ENCODE assay signal across 31 cellular contexts in the genomic region with DNA sequence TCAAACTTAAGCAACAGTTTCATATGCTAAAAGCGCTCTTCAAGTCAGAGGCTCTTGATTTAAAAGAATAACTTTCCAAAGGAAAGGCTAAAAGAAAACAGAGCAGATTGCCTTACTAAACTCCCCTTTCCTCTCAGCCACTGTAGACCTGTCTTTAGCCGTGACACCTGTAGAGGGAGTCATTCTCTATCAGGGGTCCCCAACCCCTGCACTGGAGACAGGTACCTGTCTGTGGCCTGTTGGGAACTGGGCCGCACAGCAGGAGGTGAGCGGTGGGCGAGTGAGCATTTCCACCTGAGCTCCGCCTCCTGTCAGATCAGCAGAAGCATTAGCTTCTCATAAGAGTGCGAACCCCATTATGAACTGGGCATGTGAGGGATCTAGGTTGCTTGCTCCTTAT. TPM values are rescaled to one million over a fixed set of nuclear protein-coding genes. Genes with fewer than 3 reads are reported as not detected.
DNase-seq lines count a peak whose midpoint lies in the region; ATAC-seq, FAIRE-seq and TF ChIP-seq lines count a peak whose summit lies in the region.
"Had no signal": no experiment of that assay in that cellular context is flagged by ENCODE, and none has a peak within 500 bp of the region (broad histone marks: within the 10 kb centered on the region; RNA-seq: fewer than 3 reads in every experiment).

No MANE protein-coding gene starts in this region.

- no peak overlapping the region for H3K23ac ChIP-seq in IMR-90 (ENCODE audit: low read depth, low read length)
- no peak overlapping the region for H3K23ac ChIP-seq in mesenchymal stem cell (ENCODE audit: low read length in 2 of 2)

- H3K9me3 ChIP-seq in IMR-90 (ENCODE audit: control insufficient read depth, insufficient read depth, low read length) (no peaks in the 10 kb centered on the region), K562 (replicated peaks; ENCODE audit: control insufficient read depth, insufficient read depth, low read depth, low read length) (no peaks in the 10 kb centered on the region), mesenchymal stem cell (ENCODE audit: control insufficient read depth, low read length) (no peaks in the 10 kb centered on the region), esophagus squamous epithelium (no peaks in the 10 kb centered on the region)
- H3K9me3 ChIP-seq: left ventricle myocardium inferior, SJCRH30, stomach, tibial artery had no signal

- no peak overlapping the region for H3K27ac ChIP-seq in IMR-90 (ENCODE audit: insufficient read depth, low read length)
- no peak overlapping the region for H3K27ac ChIP-seq in K562 (ENCODE audit: extremely low read depth, low read depth, low read length)
- H3K27ac ChIP-seq in mesenchymal stem cell (ENCODE audit: low read length, poor library complexity, severe bottlenecking): no peak overlapping the region
- H3K27ac ChIP-seq in esophagus squamous epithelium: no peak overlapping the region
- H3K27ac ChIP-seq: left ventricle myocardium inferior, SJCRH30, skin epidermis, stomach, tibial artery had no signal

- H2AFZ ChIP-seq in IMR-90 (replicated peaks; ENCODE audit: low read length, poor library complexity) (no peak overlapping the region), K562 (ENCODE audit: low read depth, low read length) (no peak overlapping the region), mesenchymal stem cell (ENCODE audit: low read depth, low read length) (no peak overlapping the region)

- no peak overlapping the region for H4K91ac ChIP-seq in IMR-90 (ENCODE audit: insufficient read depth, low read depth, low read length)
- H4K91ac ChIP-seq in mesenchymal stem cell (ENCODE audit: low read length): peak overlapping the region; percentile 71

- peak; percentile 17 for DNase-seq in NCI-H82 (lab: John Stamatoyannopoulos, UW)
- DNase-seq in NCI-H82 treated with DMSO at 0.1 percent for 48 hours (lab: John Stamatoyannopoulos, UW; ENCODE audit: unreplicated experiment): no peak
- no peak for DNase-seq in IMR-90
- DNase-seq in K562 (ENCODE audit: extremely low read depth in 1 of 4, low spot score in 3 of 4): peak in 1 of 4 experiments; percentile 3
- no peak for DNase-seq in mesenchymal stem cell
- no peak for DNase-seq in activated CD8-positive, alpha-beta memory T cell treated with anti-CD3 and anti-CD28 coated beads, Interleukin-2, amount 50 U/mL, for 4 hours
- no peak for DNase-seq in esophagus squamous epithelium (lab: John Stamatoyannopoulos, UW)
- DNase-seq in activated effector memory CD4-positive, alpha-beta T cell treated with anti-CD3 and anti-CD28 coated beads, Interleukin-2, amount 50 U/mL, for 16 hours: no peak
- DNase-seq: activated CD4-positive, alpha-beta T cell treated with anti-CD3 and anti-CD28 coated beads, Interleukin-2, amount 50 U/mL, for 48 hours; AML-193; anterior cingulate cortex; CD8-positive, alpha-beta T cell; cortex of kidney; effector memory CD8-positive, alpha-beta T cell; foreskin melanocyte; Kasumi-1; left ventricle myocardium inferior; naive thymus-derived CD4-positive, alpha-beta T cell; NCI-H1694 treated with DMSO at 0.1 percent for 48 hours; NCI-H524; SJCRH30; stomach; T-cell; tibial artery had no signal

- H2BK120ac ChIP-seq in IMR-90 (ENCODE audit: low read depth, low read length) (no peak overlapping the region), mesenchymal stem cell (ENCODE audit: low read depth, low read length) (no peak overlapping the region)

- BruUV-seq in IMR-90 (replicated peaks; lab: Mats Ljungman, UMichigan): no TSS peak
- BruUV-seq in K562 (replicated peaks; lab: Mats Ljungman, UMichigan): no TSS peak

- in situ Hi-C loops in IMR-90 (cut with MboI; ENCODE audit: low sequenced_read_pairs): no loop called here
- in situ Hi-C loops in K562 (cut with MboI): no loop called here

- no peak for TF ChIP-seq CTCF in IMR-90 (conservative IDR thresholded peaks at IDR 0.05; ENCODE audit: low read depth, low read length)
- peak in 2 of 3 experiments; percentile 16 to 22; a peak in 1 of 6 replicates for TF ChIP-seq CTCF in K562 (IDR thresholded peaks at IDR 0.05 in 2 of 3, conservative IDR thresholded peaks at IDR 0.05 in 1 of 3; ENCODE audit: insufficient read depth in 2 of 3, low read depth in 1 of 3, low read length in 3 of 3)
- no peak for TF ChIP-seq CTCF in esophagus squamous epithelium (IDR thresholded peaks at IDR 0.05)

- no peak overlapping the region for H3K9ac ChIP-seq in IMR-90 (ENCODE audit: low read depth, low read length)
- no peak overlapping the region for H3K9ac ChIP-seq in K562 (ENCODE audit: insufficient read depth in 1 of 2, low read depth in 2 of 2, low read length in 2 of 2)
- no peak overlapping the region for H3K9ac ChIP-seq in mesenchymal stem cell (ENCODE audit: low read length)

- TF ChIP-seq RAD21 in IMR-90 (IDR thresholded peaks at IDR 0.05; ENCODE audit: low read length): no peak
- no peak for TF ChIP-seq RAD21 in K562 (CRISPR knock-in tag; conservative IDR thresholded peaks at IDR 0.05 in 1 of 2, IDR thresholded peaks at IDR 0.05 in 1 of 2)

- H3K79me2 ChIP-seq in K562 (ENCODE audit: control insufficient read depth, insufficient read depth, low read length): no peaks in the 10 kb centered on the region

- CTCF ChIA-PET in IMR-90 (lab: Yijun Ruan, JAX): no interaction called here
- CTCF ChIA-PET in K562 (lab: Yijun Ruan, JAX; ENCODE audit: low intra/inter-chr PET ratio): no interaction called here

- no peak for TF ChIP-seq EP300 in K562 (IDR thresholded peaks at IDR 0.05; ENCODE audit: low read length)

- intact Hi-C loops in IMR-90 (cut with micrococcal nuclease): no loop called here
- intact Hi-C loops in K562 (cut with micrococcal nuclease): no loop called here
- intact Hi-C loops in esophagus squamous epithelium (cut with DNase I): no loop called here

- no peak overlapping the region for H2AK9ac ChIP-seq in IMR-90 (replicated peaks; ENCODE audit: low read depth, low read length, poor library complexity)

- TF ChIP-seq POLR2A in IMR-90 (IDR thresholded peaks at IDR 0.05; ENCODE audit: low read depth, low read length) (no peak), K562 (conservative IDR thresholded peaks at IDR 0.05) (no peak), esophagus squamous epithelium (IDR thresholded peaks at IDR 0.05) (no peak)

- 83% methylated on average over 1 of the region's 7 CpGs; no CpG with 5 or more reads in 1 of the 2 experiments for WGBS in IMR-90 (ENCODE audit: extremely low coverage in 2 of 2, insufficient read length in 1 of 2), 2 experiments
- 4% methylated on average over 7 of the region's 7 CpGs for WGBS in K562 (ENCODE audit: insufficient coverage, low coverage, missing lambda C conversion rate)
- WGBS in mesenchymal stem cell: 82% methylated on average over 7 of the region's 7 CpGs
- WGBS in esophagus squamous epithelium, 2 donors: 92 to 95% methylated on average over 7 of the region's 7 CpGs

- H3K4me2 ChIP-seq in IMR-90 (ENCODE audit: low read depth, low read length): no peak overlapping the region
- no peak overlapping the region for H3K4me2 ChIP-seq in K562 (ENCODE audit: insufficient read depth, low read length)
- no peak overlapping the region for H3K4me2 ChIP-seq in mesenchymal stem cell (ENCODE audit: low read length, poor library complexity, severe bottlenecking)

- H2BK15ac ChIP-seq in IMR-90 (ENCODE audit: low read depth, low read length) (no peak overlapping the region), mesenchymal stem cell (ENCODE audit: low read depth, poor library complexity, severe bottlenecking) (no peak overlapping the region)

- H3K27me3 ChIP-seq in IMR-90 (ENCODE audit: control insufficient read depth, insufficient read depth, low read length): no peaks in the 10 kb centered on the region
- peaks cover 0 to 17% of the 10 kb centered on the region in 2 experiments; a peak in 2 of 5 replicates for H3K27me3 ChIP-seq in K562 (ENCODE audit: control insufficient read depth in 2 of 2, insufficient read depth in 2 of 2, low read length in 2 of 2)
- H3K27me3 ChIP-seq in mesenchymal stem cell (ENCODE audit: control insufficient read depth in 1 of 2, insufficient read depth in 1 of 2, low read length in 2 of 2): no peaks in the 10 kb centered on the region
- H3K27me3 ChIP-seq in esophagus squamous epithelium: peaks cover 0 to 98% (median 0%) of the 10 kb centered on the region in 4 donors
- H3K27me3 ChIP-seq: SJCRH30, stomach, tibial artery had no signal

- no peak overlapping the region for H3K14ac ChIP-seq in IMR-90 (replicated peaks; ENCODE audit: low read depth, low read length)
- H3K14ac ChIP-seq in mesenchymal stem cell (ENCODE audit: low read length in 2 of 2): no peak overlapping the region

- no peaks in the 10 kb centered on the region for H3K36me3 ChIP-seq in IMR-90 (ENCODE audit: control insufficient read depth, insufficient read depth, low read length)
- H3K36me3 ChIP-seq in K562 (ENCODE audit: control insufficient read depth, insufficient read depth, low read length): no peaks in the 10 kb centered on the region
- peaks cover 21 to 80% of the 10 kb centered on the region in 2 experiments for H3K36me3 ChIP-seq in mesenchymal stem cell (ENCODE audit: control insufficient read depth in 1 of 2, insufficient read depth in 2 of 2, low read depth in 1 of 2, low read length in 2 of 2)
- H3K36me3 ChIP-seq in esophagus squamous epithelium: no peaks in the 10 kb centered on the region
- H3K36me3 ChIP-seq: left ventricle myocardium inferior, SJCRH30, stomach, tibial artery had no signal

- H2BK12ac ChIP-seq in mesenchymal stem cell (ENCODE audit: low read length in 2 of 2): peak overlapping the region; percentile 45 to 82

- H3K79me1 ChIP-seq in IMR-90 (ENCODE audit: low read depth in 1 of 2, low read length in 2 of 2) (peaks cover 0 to 6% of the 10 kb centered on the region in 2 experiments; a peak in 1 of 4 replicates), mesenchymal stem cell (replicated peaks; ENCODE audit: low read length, poor library complexity, severe bottlenecking) (peaks cover 4% of the 10 kb centered on the region)

- H3K4me3 ChIP-seq in IMR-90 (ENCODE audit: insufficient read depth, low read depth, low read length): no peak overlapping the region
- no peak overlapping the region for H3K4me3 ChIP-seq in K562
- H3K4me3 ChIP-seq in mesenchymal stem cell (ENCODE audit: insufficient read depth in 1 of 2, low read depth in 1 of 2, low read length in 2 of 2): no peak overlapping the region
- H3K4me3 ChIP-seq in esophagus squamous epithelium: no peak overlapping the region
- H3K4me3 ChIP-seq: left ventricle myocardium inferior, SJCRH30, skin epidermis, stomach, tibial artery had no signal

- H4K8ac ChIP-seq in IMR-90 (ENCODE audit: low read depth in 2 of 2, low read length in 2 of 2) (no peak overlapping the region), mesenchymal stem cell (ENCODE audit: low read length) (no peak overlapping the region)

- FAIRE-seq in K562 (lab: Jason Lieb, UNC): no peak
- FAIRE-seq: A204.1, RCC 7860 had no signal

- H2AK5ac ChIP-seq in IMR-90 (ENCODE audit: low read depth, low read length) (no peak overlapping the region), mesenchymal stem cell (ENCODE audit: low read length, severe bottlenecking) (peak overlapping the region; percentile 72)

- H3K56ac ChIP-seq in IMR-90 (ENCODE audit: extremely low read depth, insufficient read depth, low read length): no peak overlapping the region

- H3K4me1 ChIP-seq in IMR-90 (ENCODE audit: control insufficient read depth, insufficient read depth, low read length) (peaks cover 15% of the 10 kb centered on the region), K562 (replicated peaks in 1 of 2; ENCODE audit: control insufficient read depth in 2 of 2, insufficient read depth in 2 of 2, low read length in 2 of 2) (no peaks in the 10 kb centered on the region), mesenchymal stem cell (ENCODE audit: control insufficient read depth, insufficient read depth, low read depth, low read length) (peaks cover 13% of the 10 kb centered on the region), esophagus squamous epithelium (no peaks in the 10 kb centered on the region)
- H3K4me1 ChIP-seq: SJCRH30, stomach had no signal

- H4K5ac ChIP-seq in IMR-90 (ENCODE audit: low read depth, low read length): no peak overlapping the region

- H2BK5ac ChIP-seq in IMR-90 (ENCODE audit: low read depth, low read length, poor library complexity, severe bottlenecking) (no peak overlapping the region), mesenchymal stem cell (ENCODE audit: low read depth, low read length, poor library complexity, severe bottlenecking) (no peak overlapping the region)

- no peak for ATAC-seq in IMR-90 (ENCODE audit: low read depth)
- peak; percentile 37; the same call in 1 of the 3 replicates for ATAC-seq in K562
- ATAC-seq: activated CD4-positive, CD25-positive, alpha-beta regulatory T cell treated with anti-CD3 and anti-CD28 coated beads, Interleukin-2, amount 50 U/mL, for 24 hours; activated naive CD4-positive, alpha-beta T cell treated with anti-CD3 and anti-CD28 coated beads, Interleukin-2, amount 50 U/mL, for 72 hours; CD8-positive, alpha-beta T cell; effector memory CD8-positive, alpha-beta T cell; esophagus mucosa; naive thymus-derived CD4-positive, alpha-beta T cell; T-cell had no signal

- H3K9me1 ChIP-seq in IMR-90 (ENCODE audit: insufficient read depth, low read length): peaks cover 14% of the 10 kb centered on the region
- H3K9me1 ChIP-seq in K562 (ENCODE audit: control insufficient read depth, insufficient read depth, low read length): no peaks in the 10 kb centered on the region

- H3K4ac ChIP-seq in IMR-90 (ENCODE audit: low read depth, low read length) (0 out of 2 replicates have a peak overlapping the region, but pooled peaks have one; percentile 2), mesenchymal stem cell (ENCODE audit: low read depth in 1 of 2, low read length in 2 of 2) (peak overlapping the region in 1 of 2 experiments; percentile 74)

- dilution Hi-C loops in IMR-90 (cut with HindIII; ENCODE audit: low sequenced_read_pairs, unreplicated experiment): no loop called here

- H2BK20ac ChIP-seq in IMR-90 (ENCODE audit: low read depth, low read length): peak overlapping the region; percentile 28; the same call in 1 of the 2 replicates

- H4K20me1 ChIP-seq in IMR-90 (ENCODE audit: insufficient read depth, low read length) (no peaks in the 10 kb centered on the region), K562 (replicated peaks; ENCODE audit: control insufficient read depth, insufficient read depth, low read length) (no peaks in the 10 kb centered on the region)

- POLR2A ChIA-PET in IMR-90 (lab: Charles Lee; ENCODE audit: unreplicated experiment) (no interaction called here), K562 (lab: Yijun Ruan, JAX) (no interaction called here)

- H3K18ac ChIP-seq in IMR-90 (ENCODE audit: low read depth, low read length) (no peak overlapping the region), mesenchymal stem cell (ENCODE audit: low read depth in 1 of 2, low read length in 2 of 2) (peak overlapping the region; percentile 54 to 65)

RNA-seq across cellular contexts. Expression of a gene that starts 9.6 kb away (rescaled TPM):
- 21.7 and 31.9 TPM in 2 replicates for total RNA-seq in IMR-90 (2012; rRNA removed)
- 18.3 and 20.5 TPM in 2 replicates for polyA plus RNA-seq in IMR-90 (2012; rRNA removed)
- polyA plus RNA-seq in IMR-90 (2012; cell fraction: cytosol; rRNA removed): 24.8 and 32.4 TPM in 2 replicates
- 45.7 and 80.2 TPM in 2 replicates for polyA plus RNA-seq in IMR-90 (2012; cell fraction: nucleus; rRNA removed; ENCODE audit: low replicate concordance)
- 0.23 and 0.60 TPM in 2 replicates for total RNA-seq in K562 (2011; cell fraction: chromatin; rRNA removed; ENCODE audit: low replicate concordance)
- 0.53 TPM in 1 of 2 replicates, not detected in the other for total RNA-seq in K562 (2011; cell fraction: nucleolus; rRNA removed)
- total RNA-seq in K562 (2011; cell fraction: nucleoplasm; rRNA removed): not detected in 2 replicates
- total RNA-seq in K562 (2014; rRNA removed): not detected in 2 replicates
- not detected in 2 replicates for total RNA-seq in K562 (2014; rRNA removed; fragmentation: Illumina TruSeq; extraction: Trizol)
- not detected in 2 replicates for total RNA-seq in K562 (2015; rRNA removed; fragmentation: Illumina TruSeq; extraction: Trizol)
- 0.20 TPM in 2 replicates for total RNA-seq in K562 (2021)
- polyA plus RNA-seq in K562 (2011; rRNA removed): 0.14 and 0.28 TPM in 2 replicates
- 0.15 and 0.37 TPM in 2 replicates for polyA plus RNA-seq in K562 (2011; cell fraction: cytosol; rRNA removed)
- 0.49 and 0.55 TPM in 2 replicates for polyA plus RNA-seq in K562 (2011; cell fraction: nucleus; rRNA removed)
- 0.08 and 0.22 TPM in 2 replicates for polyA plus RNA-seq in K562 (2012)
- polyA plus RNA-seq in K562 (2014; fragmentation: Illumina TruSeq; extraction: Trizol): 0.40 TPM in 1 of 2 replicates, not detected in the other
- not detected for polyA plus RNA-seq in K562 (2014; fragmentation: Nextera tagmentation; extraction: Ambion mirVana)
- polyA plus RNA-seq in K562 (2014; rRNA removed): 0.19 TPM in 1 of 2 replicates, not detected in the other
- not detected in 2 replicates for polyA minus RNA-seq in K562 (2011; rRNA and poly(A)+ RNA removed)
- polyA minus RNA-seq in K562 (2011; cell fraction: cytosol; rRNA and poly(A)+ RNA removed): not detected in 2 replicates
- not detected in 2 replicates for polyA minus RNA-seq in K562 (2011; cell fraction: nucleus; rRNA and poly(A)+ RNA removed)
- polyA plus RNA-seq in mesenchymal stem cell (2013, experiment 1 of 2): 1.1 TPM
- 1.3 TPM for polyA plus RNA-seq in mesenchymal stem cell (2013, experiment 2 of 2)
- total RNA-seq in esophagus squamous epithelium: 1 to 10 TPM in 1 of 4 donors, under 1 TPM in 2, not detected in 1; 0.53 to 1.1 (median 0.53) TPM
- total RNA-seq: mesothelial cell of epicardium, SJCRH30 had no signal

Comparison
In these comparisons a context has a peak if more than half of its experiments do, and no peak if none do; other contexts are left out.
1. CTCF ChIP-seq: peak in K562 (2 of 3); none in IMR-90 (single experiment) and esophagus squamous epithelium (0 of 6).
2. RNA of a gene that starts 9.6 kb away (total RNA-seq): 21.7 to 31.9 TPM in IMR-90; 0.53 to 1.1 TPM in esophagus squamous epithelium and 0.20 to 0.60 TPM in K562; every median in the first group is over 10 times any median in the second.